In the genomic region with DNA sequence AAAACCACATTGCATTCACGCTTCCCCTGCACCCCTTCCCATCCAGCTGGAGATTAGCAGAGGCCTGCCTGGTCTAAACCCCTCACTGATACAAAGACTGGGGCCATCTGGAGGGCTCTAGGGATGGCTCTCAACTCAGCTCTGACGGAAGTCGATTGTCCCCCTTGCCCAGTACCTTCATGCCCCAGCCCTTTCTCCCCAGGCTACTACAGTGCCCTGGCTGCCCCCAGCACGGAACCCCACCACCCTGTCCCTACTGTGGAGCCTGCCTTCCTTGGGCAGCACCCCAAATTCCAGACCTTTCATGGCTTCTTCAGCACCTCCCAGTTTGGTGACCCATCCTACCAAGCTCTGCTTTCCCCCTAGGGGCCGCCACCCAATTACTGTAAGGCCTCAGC, we compare ENCODE assay signal across 22 cellular contexts. TPM values are rescaled to one million over a fixed set of nuclear protein-coding genes. Genes with fewer than 3 reads are reported as not detected.
DNase-seq lines count a peak whose midpoint lies in the region; ATAC-seq, FAIRE-seq and TF ChIP-seq lines count a peak whose summit lies in the region.
"Had no signal": no experiment of that assay in that cellular context is flagged by ENCODE, and none has a peak within 500 bp of the region (broad histone marks: within the 10 kb centered on the region; RNA-seq: fewer than 3 reads in every experiment).

No MANE protein-coding gene starts in this region.

- no peaks in the 10 kb centered on the region for H3K9me3 Mint-ChIP-seq in activated T-cell treated with anti-CD3 and anti-CD28 coated beads, Interleukin-2, amount 50 U/mL, for 24 hours
- peaks cover 2% of the 10 kb centered on the region for H3K9me3 Mint-ChIP-seq in glutamatergic neuron (ENCODE audit: unreplicated experiment)
- no peaks in the 10 kb centered on the region for H3K9me3 Mint-ChIP-seq in stimulated activated memory B cell treated with anti-CD40 and anti-IgM and Interleukin-4, amounts not matched to agents 10 μg/mL and 1 μg/mL and 100 μg/mL, for 72 hours
- no peaks in the 10 kb centered on the region for H3K9me3 Mint-ChIP-seq in CD8-positive, alpha-beta T cell
- H3K9me3 Mint-ChIP-seq: HFFc6 had no signal

- H3K27ac Mint-ChIP-seq in activated T-cell treated with anti-CD3 and anti-CD28 coated beads, Interleukin-2, amount 50 U/mL, for 24 hours = peak overlapping the region; percentile 26
- H3K27ac Mint-ChIP-seq in glutamatergic neuron (ENCODE audit: unreplicated experiment) = no peak overlapping the region
- peak overlapping the region; percentile 61 for H3K27ac Mint-ChIP-seq in stimulated activated memory B cell treated with anti-CD40 and anti-IgM and Interleukin-4, amounts not matched to agents 10 μg/mL and 1 μg/mL and 100 μg/mL, for 72 hours
- no peak overlapping the region for H3K27ac Mint-ChIP-seq in CD8-positive, alpha-beta T cell
- H3K27ac Mint-ChIP-seq: HFFc6 had no signal

- peaks cover 38% of the 10 kb centered on the region for H3K4me1 Mint-ChIP-seq in activated T-cell treated with anti-CD3 and anti-CD28 coated beads, Interleukin-2, amount 50 U/mL, for 24 hours (ENCODE audit: low read depth)
- peaks cover 1% of the 10 kb centered on the region for H3K4me1 Mint-ChIP-seq in glutamatergic neuron (ENCODE audit: low read depth, unreplicated experiment)
- peaks cover 7% of the 10 kb centered on the region for H3K4me1 Mint-ChIP-seq in stimulated activated memory B cell treated with anti-CD40 and anti-IgM and Interleukin-4, amounts not matched to agents 10 μg/mL and 1 μg/mL and 100 μg/mL, for 72 hours
- peaks cover 40% of the 10 kb centered on the region for H3K4me1 Mint-ChIP-seq in CD8-positive, alpha-beta T cell (ENCODE audit: low read depth)

- peaks cover 25% of the 10 kb centered on the region for H3K4me1 ChIP-seq in CD8-positive, alpha-beta T cell (ENCODE audit: insufficient read depth, low read length)
- H3K4me1 ChIP-seq: SJSA1 had no signal

- no peaks in the 10 kb centered on the region for H3K27me3 ChIP-seq in WERI-Rb-1 (ENCODE audit: insufficient read depth, low read depth, severe bottlenecking)
- H3K27me3 ChIP-seq in CD8-positive, alpha-beta T cell (ENCODE audit: insufficient read depth, low read length) = no peaks in the 10 kb centered on the region
- H3K27me3 ChIP-seq: SJSA1 had no signal

- no peak for DNase-seq in activated T-cell treated with anti-CD3 and anti-CD28 coated beads, Interleukin-2, amount 50 U/mL, for 24 hours
- DNase-seq in activated T-cell treated with anti-CD3 and anti-CD28 coated beads for 4 hours (no peak), WERI-Rb-1 (peak; percentile 45), glutamatergic neuron (peak; percentile 3), foreskin fibroblast (no peak), GM19239 (ENCODE audit: insufficient read length, low spot score) (no peak)
- no peak for DNase-seq in CD8-positive, alpha-beta T cell
- DNase-seq: DMS 273 treated with DMSO at 0.1 percent for 48 hours, GF-D8, GOT3, HFFc6, MV-4-11, NCI-H1417, NCI-H2029, NCI-H2171, NCI-H446 treated with DMSO at 0.1 percent for 48 hours, PC-3 had no signal

- TF ChIP-seq CTCF in WERI-Rb-1 (IDR thresholded peaks at IDR 0.05; ENCODE audit: low read depth, low read length) = no peak
- no peak for TF ChIP-seq CTCF in glutamatergic neuron (IDR thresholded peaks at IDR 0.05; ENCODE audit: partially characterized antibody, unreplicated experiment)
- TF ChIP-seq CTCF in foreskin fibroblast (IDR thresholded peaks at IDR 0.05; ENCODE audit: low read depth, low read length) = no peak
- TF ChIP-seq CTCF in CD8-positive, alpha-beta T cell (IDR thresholded peaks at IDR 0.05) = no peak

- H3K4me3 ChIP-seq in WERI-Rb-1 (ENCODE audit: low read depth, low read length) (no peak overlapping the region), foreskin fibroblast (ENCODE audit: low read depth in 1 of 2, low read length in 2 of 2) (no peak overlapping the region)
- H3K4me3 ChIP-seq in CD8-positive, alpha-beta T cell (ENCODE audit: low read depth, low read length) = no peak overlapping the region
- H3K4me3 ChIP-seq: SJSA1 had no signal

- CTCF ChIA-PET in CD8-positive, alpha-beta T cell (lab: Charles Lee) = no interaction called here

- H3K27ac ChIP-seq in WERI-Rb-1 = peak overlapping the region; percentile 79
- no peak overlapping the region for H3K27ac ChIP-seq in CD8-positive, alpha-beta T cell (ENCODE audit: low read depth, low read length)
- H3K27ac ChIP-seq: RWPE1, SJSA1 had no signal

- H3K36me3 ChIP-seq in WERI-Rb-1 = no peaks in the 10 kb centered on the region
- H3K36me3 ChIP-seq in CD8-positive, alpha-beta T cell (ENCODE audit: insufficient read depth, low read length) = no peaks in the 10 kb centered on the region
- H3K36me3 ChIP-seq: SJSA1 had no signal

- POLR2A ChIA-PET in CD8-positive, alpha-beta T cell (lab: Charles Lee) = interaction anchor here (1.2 kb wide), 1 partner anchor 13 kb away, joined by 6 read pairs; no protein-coding TSS in a partner anchor

- no peaks in the 10 kb centered on the region for H3K27me3 Mint-ChIP-seq in activated T-cell treated with anti-CD3 and anti-CD28 coated beads, Interleukin-2, amount 50 U/mL, for 24 hours
- peaks cover 5% of the 10 kb centered on the region for H3K27me3 Mint-ChIP-seq in glutamatergic neuron (ENCODE audit: unreplicated experiment)
- H3K27me3 Mint-ChIP-seq in stimulated activated memory B cell treated with anti-CD40 and anti-IgM and Interleukin-4, amounts not matched to agents 10 μg/mL and 1 μg/mL and 100 μg/mL, for 72 hours = no peaks in the 10 kb centered on the region
- no peaks in the 10 kb centered on the region for H3K27me3 Mint-ChIP-seq in CD8-positive, alpha-beta T cell (ENCODE audit: low read depth)

- no peaks in the 10 kb centered on the region for H3K36me3 Mint-ChIP-seq in activated T-cell treated with anti-CD3 and anti-CD28 coated beads, Interleukin-2, amount 50 U/mL, for 24 hours (ENCODE audit: low read depth)
- no peaks in the 10 kb centered on the region for H3K36me3 Mint-ChIP-seq in glutamatergic neuron (ENCODE audit: unreplicated experiment)
- no peaks in the 10 kb centered on the region for H3K36me3 Mint-ChIP-seq in stimulated activated memory B cell treated with anti-CD40 and anti-IgM and Interleukin-4, amounts not matched to agents 10 μg/mL and 1 μg/mL and 100 μg/mL, for 72 hours
- no peaks in the 10 kb centered on the region for H3K36me3 Mint-ChIP-seq in CD8-positive, alpha-beta T cell

- no peaks in the 10 kb centered on the region for H3K9me3 ChIP-seq in WERI-Rb-1 (ENCODE audit: severe bottlenecking)
- H3K9me3 ChIP-seq in CD8-positive, alpha-beta T cell (ENCODE audit: low read length) = no peaks in the 10 kb centered on the region
- H3K9me3 ChIP-seq: SJSA1 had no signal

- intact Hi-C loops in CD8-positive, alpha-beta T cell (cut with DNase I, micrococcal nuclease) = no loop called here

- no peak for ATAC-seq in stimulated activated memory B cell treated with anti-CD40 and anti-IgM and Interleukin-4, amounts not matched to agents 10 μg/mL and 1 μg/mL and 100 μg/mL, for 72 hours
- no peak for ATAC-seq in CD8-positive, alpha-beta T cell
- ATAC-seq: PC-3 had no signal

- FAIRE-seq in GM19239 (lab: Jason Lieb, UNC) = no peak
- FAIRE-seq: GM12891, GM18507 had no signal

- H3K4me3 Mint-ChIP-seq in activated T-cell treated with anti-CD3 and anti-CD28 coated beads, Interleukin-2, amount 50 U/mL, for 24 hours = no peak overlapping the region
- H3K4me3 Mint-ChIP-seq in glutamatergic neuron (ENCODE audit: unreplicated experiment) = no peak overlapping the region
- no peak overlapping the region for H3K4me3 Mint-ChIP-seq in stimulated activated memory B cell treated with anti-CD40 and anti-IgM and Interleukin-4, amounts not matched to agents 10 μg/mL and 1 μg/mL and 100 μg/mL, for 72 hours
- H3K4me3 Mint-ChIP-seq in CD8-positive, alpha-beta T cell = no peak overlapping the region
- H3K4me3 Mint-ChIP-seq: HFFc6 had no signal

RNA-seq across cellular contexts. Expression of gene ZFP36L1, which starts 25.6 kb away (rescaled TPM):
- 2.7 TPM for total RNA-seq in glutamatergic neuron (ENCODE audit: unreplicated experiment)
- 100 to 1,000 TPM; 241 to 248 TPM for total RNA-seq in CD8-positive, alpha-beta T cell

Comparison
In these comparisons a context has a peak if more than half of its experiments do, and no peak if none do; other contexts are left out.
1. DNase-seq: peak in WERI-Rb-1 (single experiment) and glutamatergic neuron (single experiment); none in activated T-cell treated with anti-CD3 and anti-CD28 coated beads, Interleukin-2, amount 50 U/mL, for 24 hours (single experiment), activated T-cell treated with anti-CD3 and anti-CD28 coated beads for 4 hours (single experiment), foreskin fibroblast (0 of 2), CD8-positive, alpha-beta T cell (0 of 7) and GM19239 (single experiment).
2. H3K27ac Mint-ChIP-seq: peak in activated T-cell treated with anti-CD3 and anti-CD28 coated beads, Interleukin-2, amount 50 U/mL, for 24 hours (single experiment) and stimulated activated memory B cell treated with anti-CD40 and anti-IgM and Interleukin-4, amounts not matched to agents 10 μg/mL and 1 μg/mL and 100 μg/mL, for 72 hours (single experiment); none in glutamatergic neuron (single experiment) and CD8-positive, alpha-beta T cell (single experiment).
3. RNA of gene ZFP36L1, which starts 25.6 kb away (total RNA-seq): 241 to 248 TPM in CD8-positive, alpha-beta T cell; 2.7 TPM in glutamatergic neuron (single experiment); every median in the first group is over 10 times any median in the second.